In the genomic region with DNA sequence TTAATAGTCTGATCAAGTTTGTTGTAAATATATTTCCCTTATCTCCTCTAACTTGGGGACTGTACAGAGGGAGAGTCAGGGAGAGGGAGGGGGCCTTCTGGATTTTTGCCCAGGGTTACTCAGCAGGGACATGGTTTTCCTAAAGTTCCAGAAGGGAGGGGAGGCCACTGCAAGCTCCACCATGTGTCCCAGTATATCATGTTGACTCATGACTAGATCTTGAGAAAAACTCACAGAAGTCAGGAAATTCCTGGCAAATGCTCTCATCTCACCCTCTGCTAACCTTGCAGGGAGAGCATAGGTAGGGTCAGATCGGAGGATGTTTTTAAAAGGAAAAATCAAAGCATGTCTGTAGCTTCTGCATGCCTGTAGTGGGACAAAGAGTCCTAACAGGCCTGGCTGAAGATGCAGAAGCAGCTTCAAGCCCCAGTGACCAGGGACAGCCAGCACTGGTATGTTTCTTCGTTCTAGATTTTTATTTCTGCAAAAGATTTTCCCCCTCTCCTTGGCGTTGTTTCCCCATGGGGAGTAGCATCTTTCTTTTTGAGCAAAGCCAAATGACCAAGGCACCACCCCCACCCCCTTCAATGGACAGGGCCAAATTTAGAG, we compare ENCODE assay signal across 12 cellular contexts.
A peak's percentile ranks its signal among the peaks of the same experiment; 100 is the strongest.
DNase-seq lines count a peak whose midpoint lies in the region; ATAC-seq and TF ChIP-seq lines count a peak whose summit lies in the region.
"Had no signal": no experiment of that assay in that cellular context is flagged by ENCODE, and none has a peak within 500 bp of the region (broad histone marks: within the 10 kb centered on the region; RNA-seq: fewer than 3 reads in every experiment).

No MANE protein-coding gene starts in this region.

- H3K4me3 Mint-ChIP-seq in activated T-cell treated with anti-CD3 and anti-CD28 coated beads, Interleukin-2, amount 50 U/mL, for 72 hours = no peak overlapping the region
- no peak overlapping the region for H3K4me3 Mint-ChIP-seq in endodermal cell
- H3K4me3 Mint-ChIP-seq: activated CD4-positive, alpha-beta T cell treated with anti-CD3 and anti-CD28 coated beads for 36 hours had no signal

- WGBS in endodermal cell (ENCODE audit: insufficient coverage in 1 of 2, insufficient read length in 1 of 2), 2 experiments = 93 to 100% methylated on average over 1 to 3 of the region's 3 CpGs

- DNase-seq in 8988T (peak; percentile 67), HK-2 (ENCODE audit: unreplicated experiment) (peak; percentile 63), amniotic epithelial cell (ENCODE audit: low read depth) (peak; percentile 95), hepatic stellate cell (ENCODE audit: low spot score) (peak; percentile 86), upper lobe of right lung (no peak), endodermal cell (no peak)
- no peak for DNase-seq in NK-92 treated with Interleukin-12 subunit alpha and Interleukin-12 subunit beta, amount 100 ng/mL, for 24 hours (lab: John Stamatoyannopoulos, UW)
- DNase-seq in activated T-cell treated with anti-CD3 and anti-CD28 coated beads, Interleukin-2, amount 50 U/mL, for 72 hours = no peak
- DNase-seq: activated CD4-positive, alpha-beta T cell treated with anti-CD3 and anti-CD28 coated beads for 36 hours; activated gamma-delta T cell; Karpas-422; Right ventricle myocardium superior had no signal

- no peaks in the 10 kb centered on the region for H3K9me3 Mint-ChIP-seq in activated T-cell treated with anti-CD3 and anti-CD28 coated beads, Interleukin-2, amount 50 U/mL, for 72 hours
- H3K9me3 Mint-ChIP-seq in endodermal cell = no peaks in the 10 kb centered on the region

- H3K27me3 ChIP-seq in upper lobe of right lung (no peaks in the 10 kb centered on the region), endodermal cell (ENCODE audit: control insufficient read depth, insufficient read depth, low read length, poor library complexity, severe bottlenecking) (no peaks in the 10 kb centered on the region)

- H3K4me3 ChIP-seq in upper lobe of right lung = no peak overlapping the region
- H3K4me3 ChIP-seq in endodermal cell (ENCODE audit: low read length) = no peak overlapping the region

- TF ChIP-seq CTCF in upper lobe of right lung (IDR thresholded peaks at IDR 0.05) = no peak
- no peak for TF ChIP-seq CTCF in endodermal cell (conservative IDR thresholded peaks at IDR 0.05)

- H3K9ac ChIP-seq in endodermal cell (ENCODE audit: extremely low read depth, low read length, poor library complexity, severe bottlenecking) = no peak overlapping the region

- H3K9me3 ChIP-seq in upper lobe of right lung (no peaks in the 10 kb centered on the region), endodermal cell (ENCODE audit: control insufficient read depth, low read length) (no peaks in the 10 kb centered on the region)

- H3K27ac ChIP-seq in upper lobe of right lung (no peak overlapping the region), endodermal cell (ENCODE audit: low read depth, low read length) (no peak overlapping the region)

- peaks cover 40% of the 10 kb centered on the region for H3K4me1 Mint-ChIP-seq in activated T-cell treated with anti-CD3 and anti-CD28 coated beads, Interleukin-2, amount 50 U/mL, for 72 hours (ENCODE audit: low read depth)
- H3K4me1 Mint-ChIP-seq in endodermal cell = no peaks in the 10 kb centered on the region

- intact Hi-C loops in upper lobe of right lung (cut with DNase I) = no loop called here

- no peaks in the 10 kb centered on the region for H3K36me3 Mint-ChIP-seq in activated T-cell treated with anti-CD3 and anti-CD28 coated beads, Interleukin-2, amount 50 U/mL, for 72 hours (ENCODE audit: insufficient read depth in 2 of 2)
- no peaks in the 10 kb centered on the region for H3K36me3 Mint-ChIP-seq in endodermal cell (ENCODE audit: low read depth)

- no peak overlapping the region for H3K27ac Mint-ChIP-seq in activated T-cell treated with anti-CD3 and anti-CD28 coated beads, Interleukin-2, amount 50 U/mL, for 72 hours
- H3K27ac Mint-ChIP-seq in endodermal cell = no peak overlapping the region
- H3K27ac Mint-ChIP-seq: activated CD4-positive, alpha-beta T cell treated with anti-CD3 and anti-CD28 coated beads for 36 hours had no signal

- H3K27me3 Mint-ChIP-seq in activated T-cell treated with anti-CD3 and anti-CD28 coated beads, Interleukin-2, amount 50 U/mL, for 72 hours (ENCODE audit: low read depth) = peaks cover 6% of the 10 kb centered on the region
- H3K27me3 Mint-ChIP-seq in endodermal cell (ENCODE audit: insufficient read depth) = peaks cover 7% of the 10 kb centered on the region

- no peaks in the 10 kb centered on the region for H3K4me1 ChIP-seq in upper lobe of right lung
- H3K4me1 ChIP-seq in endodermal cell (ENCODE audit: control insufficient read depth, insufficient read depth, low read length) = no peaks in the 10 kb centered on the region

- H3K36me3 ChIP-seq in upper lobe of right lung (no peaks in the 10 kb centered on the region), endodermal cell (ENCODE audit: control insufficient read depth, insufficient read depth, low read length) (no peaks in the 10 kb centered on the region)

- no peak for ATAC-seq in upper lobe of right lung
- ATAC-seq in activated T-cell treated with anti-CD3 and anti-CD28 coated beads, Interleukin-2, amount 50 U/mL, for 72 hours (replicated peaks in 1 of 2) = no peak
- ATAC-seq: activated CD4-positive, alpha-beta T cell treated with anti-CD3 and anti-CD28 coated beads for 36 hours had no signal

Comparison
In these comparisons a context has a peak if more than half of its experiments do, and no peak if none do; other contexts are left out.
1. DNase-seq: peak in 8988T (single experiment), HK-2 (single experiment), amniotic epithelial cell (single experiment) and hepatic stellate cell (single experiment); none in NK-92 treated with Interleukin-12 subunit alpha and Interleukin-12 subunit beta, amount 100 ng/mL, for 24 hours (single experiment), upper lobe of right lung (single experiment), activated T-cell treated with anti-CD3 and anti-CD28 coated beads, Interleukin-2, amount 50 U/mL, for 72 hours (0 of 2) and endodermal cell (single experiment).